ENCODE assay signal across 8 cellular contexts in genomic region chr19:52962394-52963228, GRCh38.
DNase-seq lines count a peak whose midpoint lies in the region; ATAC-seq and TF ChIP-seq lines count a peak whose summit lies in the region.

ZNF816 (minus strand) TSS chr19:52962881; CDS start chr19:52956089, 6,792 bp downstream.

- no peak for TF ChIP-seq CTCF in DND-41 (IDR thresholded peaks at IDR 0.05; ENCODE audit: borderline replicate concordance, extremely low read depth, low read length, poor library complexity, severe bottlenecking)
- no peak for TF ChIP-seq CTCF in nephron progenitor cell (IDR thresholded peaks at IDR 0.05)

- H3K27ac ChIP-seq in DND-41 (ENCODE audit: low read length) (peak within 1 kb of the TSS; percentile 87), KOPT-K1 (ENCODE audit: low read depth, low read length, poor library complexity, severe bottlenecking) (peak within 1 kb of the TSS; percentile 68)

- H4K20me1 ChIP-seq in DND-41 (ENCODE audit: insufficient read depth, low read length), result peaks cover 18% of the 10 kb centered on the region; the same call in 1 of the 2 replicates

- DNase-seq in DND-41 (peak; percentile 99), RPMI8226 (peak; percentile 98), fibroblast of the conjunctiva (ENCODE audit: low read depth) (peak; percentile 81), nephron progenitor cell (peak; percentile 100)
- peak; percentile 99 for DNase-seq in activated effector memory CD4-positive, alpha-beta T cell treated with Interleukin-2 at 50 U/mL for 16 hours
- DNase-seq in stimulated activated naive CD8-positive, alpha-beta T cell treated with anti-CD3 and anti-CD28 coated beads, Interleukin-15, Interleukin-2, amounts not matched to agents 100 U/mL and 50 U/mL, for 24 hours, result peak; percentile 99

- peaks cover 62% of the 10 kb centered on the region for H3K36me3 Mint-ChIP-seq in nephron progenitor cell (ENCODE audit: low read depth)

- peak within 1 kb of the TSS; percentile 81 for H3K9ac ChIP-seq in DND-41 (ENCODE audit: low read depth, low read length)

- peaks cover 6% of the 10 kb centered on the region for H3K27me3 Mint-ChIP-seq in nephron progenitor cell (ENCODE audit: low read depth, poor library complexity)

- ATAC-seq in DND-41 (ENCODE audit: insufficient read depth, low read depth) (peak; percentile 98), GM21786 (IDR thresholded peaks at IDR 0.05; ENCODE audit: unreplicated experiment) (peak; percentile 94)
- ATAC-seq in stimulated activated naive CD8-positive, alpha-beta T cell treated with anti-CD3 and anti-CD28 coated beads, Interleukin-15, Interleukin-2, amounts not matched to agents 100 U/mL and 50 U/mL, for 24 hours, result peak; percentile 100

- H3K4me1 ChIP-seq in DND-41 (ENCODE audit: insufficient read depth, low read length), result peaks cover 35% of the 10 kb centered on the region

- peaks cover 22% of the 10 kb centered on the region for H3K36me3 ChIP-seq in DND-41 (ENCODE audit: insufficient read depth, low read length)
- H3K36me3 ChIP-seq in KOPT-K1 (ENCODE audit: insufficient read depth, low read length), result peaks cover 33% of the 10 kb centered on the region

- H3K9me3 ChIP-seq in DND-41 (ENCODE audit: insufficient read depth, low read length, severe bottlenecking) (peaks cover 5% of the 10 kb centered on the region), KOPT-K1 (ENCODE audit: insufficient read depth, low read length, poor library complexity, severe bottlenecking) (peaks cover 43% of the 10 kb centered on the region)

- peak within 1 kb of the TSS; percentile 100 for H3K4me2 ChIP-seq in DND-41 (ENCODE audit: insufficient read depth, low read length)

- H3K4me3 ChIP-seq in DND-41 (ENCODE audit: low read depth in 1 of 2, low read length in 2 of 2), result peak within 1 kb of the TSS; percentile 91

- H3K4me3 Mint-ChIP-seq in nephron progenitor cell, result peak within 1 kb of the TSS; percentile 95

- peak within 1 kb of the TSS; percentile 100 for H2AFZ ChIP-seq in DND-41 (ENCODE audit: low read depth, low read length)

- peaks cover 54% of the 10 kb centered on the region for H3K79me2 ChIP-seq in DND-41 (ENCODE audit: insufficient read depth, low read length)

- H3K27me3 ChIP-seq in DND-41 (ENCODE audit: insufficient read depth, low read length, poor library complexity), result no peaks in the 10 kb centered on the region

- peaks cover 25% of the 10 kb centered on the region for H3K4me1 Mint-ChIP-seq in nephron progenitor cell

- peaks cover 71% of the 10 kb centered on the region for H3K9me3 Mint-ChIP-seq in nephron progenitor cell

- peak within 1 kb of the TSS; percentile 97 for H3K27ac Mint-ChIP-seq in nephron progenitor cell

Comparison
In these comparisons a context has a peak if more than half of its experiments do, and no peak if none do; other contexts are left out.
1. Peak in every context shown above with its lines: DNase-seq, ATAC-seq, H3K4me3 ChIP-seq and H3K27ac ChIP-seq.